Comparison of ENCODE assay signal across 8 cellular contexts in genomic region chr1:112716133-112716720, GRCh38. TPM values are rescaled to one million over a fixed set of nuclear protein-coding genes. Genes with fewer than 3 reads are reported as not detected.
DNase-seq lines count a peak whose midpoint lies in the region; ATAC-seq lines count a peak whose summit lies in the region.

No MANE protein-coding gene starts in this region.

- peak; percentile 39 for ATAC-seq in GM18873 (IDR thresholded peaks at IDR 0.05; ENCODE audit: low FRiP score, unreplicated experiment)

- DNase-seq in AG08395 (ENCODE audit: low spot score), result peak; percentile 90
- peak; percentile 79 for DNase-seq in Jurkat, Clone E6-1 (ENCODE audit: low read depth, low spot score)
- DNase-seq in OCI-M2 (lab: John Stamatoyannopoulos, UW; ENCODE audit: unreplicated experiment), result peak; percentile 67
- DNase-seq in activated T-cell treated with anti-CD3 and anti-CD28 coated beads, Interleukin-2, amount 50 U/mL, for 24 hours, result peak; percentile 85
- DNase-seq in fibroblast of gingiva (ENCODE audit: low read depth), result peak; percentile 81
- peak; percentile 93 for DNase-seq in myocyte (ENCODE audit: low read depth)
- peak; percentile 53 to 61 for DNase-seq in stimulated activated CD8-positive, alpha-beta memory T cell treated with anti-CD3 and anti-CD28 coated beads, Interleukin-7, amount 100 ng/mL, for 1 hour (ENCODE audit: low read depth in 2 of 2)

- H3K36me3 Mint-ChIP-seq in activated T-cell treated with anti-CD3 and anti-CD28 coated beads, Interleukin-2, amount 50 U/mL, for 24 hours (ENCODE audit: low read depth), result no peaks in the 10 kb centered on the region

- H3K27me3 Mint-ChIP-seq in activated T-cell treated with anti-CD3 and anti-CD28 coated beads, Interleukin-2, amount 50 U/mL, for 24 hours, result peaks cover 39% of the 10 kb centered on the region

- peaks cover 25% of the 10 kb centered on the region for H3K4me1 Mint-ChIP-seq in activated T-cell treated with anti-CD3 and anti-CD28 coated beads, Interleukin-2, amount 50 U/mL, for 24 hours (ENCODE audit: low read depth)

- H3K4me3 ChIP-seq in Jurkat, Clone E6-1 (ENCODE audit: low read length), result peak overlapping the region; percentile 56

- H3K4me3 Mint-ChIP-seq in activated T-cell treated with anti-CD3 and anti-CD28 coated beads, Interleukin-2, amount 50 U/mL, for 24 hours, result peak overlapping the region; percentile 79

- H3K27ac Mint-ChIP-seq in activated T-cell treated with anti-CD3 and anti-CD28 coated beads, Interleukin-2, amount 50 U/mL, for 24 hours, result peak overlapping the region; percentile 47

- H3K9me3 Mint-ChIP-seq in activated T-cell treated with anti-CD3 and anti-CD28 coated beads, Interleukin-2, amount 50 U/mL, for 24 hours, result no peaks in the 10 kb centered on the region

RNA-seq across cellular contexts. Expression of gene PPM1J, which starts 1.1 kb away (rescaled TPM):
- 1.5 TPM for polyA plus RNA-seq in Jurkat, Clone E6-1 (2012; ENCODE audit: insufficient read depth, insufficient read length)
- total RNA-seq in myocyte, result 1.5 and 2.4 TPM in 2 replicates
- 0.69 TPM for polyA plus RNA-seq in myocyte (2012)

RNA-seq across cellular contexts. Expression of gene RHOC, which starts 9.3 kb away (rescaled TPM):
- 216 TPM for polyA plus RNA-seq in Jurkat, Clone E6-1 (2012; ENCODE audit: insufficient read depth, insufficient read length)
- 174 and 188 TPM in 2 replicates for total RNA-seq in myocyte
- 441 TPM for polyA plus RNA-seq in myocyte (2012)

RNA-seq across cellular contexts. Expression of gene MOV10, which starts 41.8 kb away (rescaled TPM):
- 123 TPM for polyA plus RNA-seq in Jurkat, Clone E6-1 (2012; ENCODE audit: insufficient read depth, insufficient read length)
- 15.0 and 16.4 TPM in 2 replicates for total RNA-seq in myocyte
- 24.7 TPM for polyA plus RNA-seq in myocyte (2012)

Comparison
In these comparisons a context has a peak if more than half of its experiments do, and no peak if none do; other contexts are left out.
1. Peak in every context shown above with its lines: DNase-seq, ATAC-seq and H3K4me3 ChIP-seq.